Comparison of ENCODE assay signal across 8 cellular contexts in genomic region chr17:62653002-62653830, GRCh38. TPM values are rescaled to one million over a fixed set of nuclear protein-coding genes. Genes with fewer than 3 reads are reported as not detected.
DNase-seq lines count a peak whose midpoint lies in the region; ATAC-seq and TF ChIP-seq lines count a peak whose summit lies in the region.

No MANE protein-coding gene starts in this region.

- TF ChIP-seq CTCF in HEK293 (tag by site-specific recombination; IDR thresholded peaks at IDR 0.05) (no peak), SU-DHL-6 (IDR thresholded peaks at IDR 0.05; ENCODE audit: insufficient read depth, low read length, poor library complexity, severe bottlenecking) (no peak), hepatocyte (IDR thresholded peaks at IDR 0.05; ENCODE audit: poor library complexity) (peak; percentile 4), sigmoid colon (IDR thresholded peaks at IDR 0.05) (no peak)

- no peaks in the 10 kb centered on the region for H3K79me2 ChIP-seq in SU-DHL-6 (ENCODE audit: insufficient read depth, low read length)
- H3K79me2 ChIP-seq in hepatocyte: peaks cover 6% of the 10 kb centered on the region

- peak overlapping the region; percentile 84 for H3K27ac ChIP-seq in HEK293 (ENCODE audit: extremely low read depth, low read depth, low read length)
- H3K27ac ChIP-seq in SU-DHL-6 (ENCODE audit: low read depth, low read length): no peak overlapping the region
- peak overlapping the region; percentile 48 for H3K27ac ChIP-seq in hepatocyte
- peak overlapping the region; percentile 39 to 66 (median 62) for H3K27ac ChIP-seq in sigmoid colon

- no peaks in the 10 kb centered on the region for H3K9me3 Mint-ChIP-seq in activated naive CD8-positive, alpha-beta T cell treated with anti-CD3 and anti-CD28 coated beads, Interleukin-2, amount 10 ng/mL, durations not matched to agents 7 days and 5 days

- intact Hi-C loops in sigmoid colon (cut with DNase I): no loop called here

- peak; percentile 93 for ATAC-seq in activated naive CD8-positive, alpha-beta T cell treated with anti-CD3 and anti-CD28 coated beads, Interleukin-2, amount 10 ng/mL, durations not matched to agents 7 days and 5 days (ENCODE audit: low read depth)

- peak overlapping the region; percentile 47 for H2AFZ ChIP-seq in SU-DHL-6 (ENCODE audit: low read depth, low read length, severe bottlenecking)
- H2AFZ ChIP-seq in hepatocyte: peak overlapping the region; percentile 56

- H3K4me1 ChIP-seq in ES-I3 (ENCODE audit: insufficient read depth, low read length): peaks cover 19% of the 10 kb centered on the region; the same call in 1 of the 2 replicates
- H3K4me1 ChIP-seq in HEK293 (ENCODE audit: control insufficient read depth, insufficient read depth, low read length): peaks cover 9% of the 10 kb centered on the region
- peaks cover 28% of the 10 kb centered on the region for H3K4me1 ChIP-seq in hepatocyte (ENCODE audit: insufficient read depth)
- peaks cover 0 to 29% (median 26%) of the 10 kb centered on the region in 4 donors for H3K4me1 ChIP-seq in sigmoid colon

- no peak for TF ChIP-seq EP300 in sigmoid colon (IDR thresholded peaks at IDR 0.05)

- no peaks in the 10 kb centered on the region for H3K36me3 Mint-ChIP-seq in activated naive CD8-positive, alpha-beta T cell treated with anti-CD3 and anti-CD28 coated beads, Interleukin-2, amount 10 ng/mL, durations not matched to agents 7 days and 5 days

- H3K4me1 Mint-ChIP-seq in activated naive CD8-positive, alpha-beta T cell treated with anti-CD3 and anti-CD28 coated beads, Interleukin-2, amount 10 ng/mL, durations not matched to agents 7 days and 5 days: peaks cover 18% of the 10 kb centered on the region

- POLR2A ChIA-PET in HEK293 (lab: Yijun Ruan, JAX): interaction anchor here (1.0 kb wide), 1 partner anchor 22 kb away, joined by 3 read pairs; no protein-coding TSS in a partner anchor
- POLR2A ChIA-PET in activated naive CD8-positive, alpha-beta T cell treated with anti-CD3 and anti-CD28 coated beads, Interleukin-2, amount 10 ng/mL, durations not matched to agents 7 days and 5 days (lab: Charles Lee): interaction anchor here (1.0 kb wide), 1 partner anchor 12 kb away, joined by 3 read pairs; no protein-coding TSS in a partner anchor

- H3K4me3 ChIP-seq in HEK293 (ENCODE audit: low read depth, low read length): peak overlapping the region; percentile 27
- no peak overlapping the region for H3K4me3 ChIP-seq in SU-DHL-6 (ENCODE audit: insufficient read depth, low read length, poor library complexity, severe bottlenecking)
- peak overlapping the region; percentile 42 for H3K4me3 ChIP-seq in hepatocyte
- H3K4me3 ChIP-seq in sigmoid colon: peak overlapping the region; percentile 8 to 55 (median 41)

- WGBS in hepatocyte (ENCODE audit: low lambda C conversion rate, missing lambda C conversion rate): 8% methylated on average over 21 of the region's 30 CpGs
- WGBS in sigmoid colon, 2 donors: 2 to 4% methylated on average over 30 of the region's 30 CpGs

- H3K27ac Mint-ChIP-seq in activated naive CD8-positive, alpha-beta T cell treated with anti-CD3 and anti-CD28 coated beads, Interleukin-2, amount 10 ng/mL, durations not matched to agents 7 days and 5 days: no peak overlapping the region

- peaks cover 47% of the 10 kb centered on the region for H3K27me3 Mint-ChIP-seq in activated naive CD8-positive, alpha-beta T cell treated with anti-CD3 and anti-CD28 coated beads, Interleukin-2, amount 10 ng/mL, durations not matched to agents 7 days and 5 days

- H4K20me1 ChIP-seq in SU-DHL-6 (ENCODE audit: low read depth, low read length) (no peaks in the 10 kb centered on the region), hepatocyte (ENCODE audit: insufficient read depth, poor library complexity, severe bottlenecking) (peaks cover 13% of the 10 kb centered on the region)

- H3K36me3 ChIP-seq in ES-I3 (ENCODE audit: insufficient read depth, low read length) (no peaks in the 10 kb centered on the region), HEK293 (ENCODE audit: control insufficient read depth in 2 of 2, insufficient read depth in 1 of 2, low read length in 2 of 2) (peaks cover 0 to 10% of the 10 kb centered on the region in 2 experiments; a peak in 1 of 3 replicates), SU-DHL-6 (ENCODE audit: low read length) (no peaks in the 10 kb centered on the region), hepatocyte (replicated peaks; ENCODE audit: insufficient read depth, low read depth) (no peaks in the 10 kb centered on the region), sigmoid colon (no peaks in the 10 kb centered on the region)

- no peak for TF ChIP-seq POLR2A in sigmoid colon (IDR thresholded peaks at IDR 0.05)

- H3F3A ChIP-seq in SU-DHL-6 (ENCODE audit: insufficient read depth): no peaks in the 10 kb centered on the region

- DNase-seq in MV-4-11 (lab: John Stamatoyannopoulos, UW): peak; percentile 78
- peak; percentile 73 for DNase-seq in activated naive CD8-positive, alpha-beta T cell treated with anti-CD3 and anti-CD28 coated beads, Interleukin-2, amount 10 ng/mL, durations not matched to agents 7 days and 5 days
- peak; percentile 60 for DNase-seq in hepatocyte (ENCODE audit: low spot score)
- peak; percentile 81 for DNase-seq in sigmoid colon
- no peak for DNase-seq in amniotic stem cell (lab: John Stamatoyannopoulos, UW)

- no peaks in the 10 kb centered on the region for H3K9me2 ChIP-seq in SU-DHL-6 (replicated peaks; ENCODE audit: insufficient read depth, low read length)
- no peaks in the 10 kb centered on the region for H3K9me2 ChIP-seq in hepatocyte (replicated peaks; ENCODE audit: insufficient read depth)

- H3K4me2 ChIP-seq in SU-DHL-6 (ENCODE audit: low read depth, low read length, poor library complexity, severe bottlenecking): peak overlapping the region; percentile 39
- peak overlapping the region; percentile 95 for H3K4me2 ChIP-seq in hepatocyte

- no peaks in the 10 kb centered on the region for H3K9me3 ChIP-seq in ES-I3 (ENCODE audit: control insufficient read depth, insufficient read depth, low read length)
- H3K9me3 ChIP-seq in HEK293 (ENCODE audit: control insufficient read depth, insufficient read depth, low read depth, low read length): no peaks in the 10 kb centered on the region
- H3K9me3 ChIP-seq in SU-DHL-6 (ENCODE audit: insufficient read depth, low read length): no peaks in the 10 kb centered on the region
- H3K9me3 ChIP-seq in hepatocyte (ENCODE audit: low read depth): no peaks in the 10 kb centered on the region
- H3K9me3 ChIP-seq in sigmoid colon: no peaks in the 10 kb centered on the region

- H3K27me3 ChIP-seq in SU-DHL-6 (ENCODE audit: low read length): no peaks in the 10 kb centered on the region; the same call in 1 of the 2 replicates
- H3K27me3 ChIP-seq in hepatocyte: no peaks in the 10 kb centered on the region
- peaks cover 0 to 18% (median 17%) of the 10 kb centered on the region in 3 donors for H3K27me3 ChIP-seq in sigmoid colon

- H3K4me3 Mint-ChIP-seq in activated naive CD8-positive, alpha-beta T cell treated with anti-CD3 and anti-CD28 coated beads, Interleukin-2, amount 10 ng/mL, durations not matched to agents 7 days and 5 days: peak overlapping the region; percentile 80

- H3K9ac ChIP-seq in ES-I3 (ENCODE audit: low read depth, low read length): peak overlapping the region; percentile 88
- no peak overlapping the region for H3K9ac ChIP-seq in SU-DHL-6 (ENCODE audit: low read length)

- CTCF ChIA-PET in HEK293 (lab: Yijun Ruan, JAX): interaction anchor here (1.5 kb wide), 1 partner anchor 19 kb away, joined by 3 read pairs; no protein-coding TSS in a partner anchor

TF ChIP-seq in HEK293, 187 proteins besides CTCF, POLR2A, EP300 and RAD21 (continues in another document):
- TF ChIP-seq ZNF174 (tag by site-specific recombination; IDR thresholded peaks at IDR 0.05): no peak
- peak; percentile 75 for TF ChIP-seq SP3 (tag by site-specific recombination; IDR thresholded peaks at IDR 0.05)
- TF ChIP-seq ZSCAN23 (tag by site-specific recombination; IDR thresholded peaks at IDR 0.05): no peak
- peak; percentile 36; the same call in 1 of the 2 replicates for TF ChIP-seq ZNF366 (tag by site-specific recombination; conservative IDR thresholded peaks at IDR 0.05)
- TF ChIP-seq ZNF830 (tag by site-specific recombination; IDR thresholded peaks at IDR 0.05; ENCODE audit: low read depth): no peak
- TF ChIP-seq KLF1 (tag by site-specific recombination; IDR thresholded peaks at IDR 0.05): peak; percentile 64
- TF ChIP-seq ZFP41 (tag by site-specific recombination; IDR thresholded peaks at IDR 0.05; ENCODE audit: borderline replicate concordance): no peak
- TF ChIP-seq, protein P1, sequence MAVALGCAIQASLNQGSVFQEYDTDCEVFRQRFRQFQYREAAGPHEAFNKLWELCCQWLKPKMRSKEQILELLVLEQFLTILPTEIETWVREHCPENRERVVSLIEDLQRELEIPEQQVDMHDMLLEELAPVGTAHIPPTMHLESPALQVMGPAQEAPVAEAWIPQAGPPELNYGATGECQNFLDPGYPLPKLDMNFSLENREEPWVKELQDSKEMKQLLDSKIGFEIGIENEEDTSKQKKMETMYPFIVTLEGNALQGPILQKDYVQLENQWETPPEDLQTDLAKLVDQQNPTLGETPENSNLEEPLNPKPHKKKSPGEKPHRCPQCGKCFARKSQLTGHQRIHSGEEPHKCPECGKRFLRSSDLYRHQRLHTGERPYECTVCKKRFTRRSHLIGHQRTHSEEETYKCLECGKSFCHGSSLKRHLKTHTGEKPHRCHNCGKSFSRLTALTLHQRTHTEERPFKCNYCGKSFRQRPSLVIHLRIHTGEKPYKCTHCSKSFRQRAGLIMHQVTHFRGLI (tag by site-specific recombination; IDR thresholded peaks at IDR 0.05): no peak
- TF ChIP-seq ZNF610 (tag by site-specific recombination; IDR thresholded peaks at IDR 0.05; ENCODE audit: borderline replicate concordance): 0 out of 2 replicates have a peak, but pooled peaks have one; percentile 22
- TF ChIP-seq AEBP2 (tag by site-specific recombination; IDR thresholded peaks at IDR 0.05; ENCODE audit: borderline replicate concordance): no peak
- no peak for TF ChIP-seq ZNF701 (tag by site-specific recombination; IDR thresholded peaks at IDR 0.05)

RNA-seq across cellular contexts. Expression of gene MRC2, which starts 25.7 kb away (rescaled TPM):
- total RNA-seq in activated naive CD8-positive, alpha-beta T cell treated with anti-CD3 and anti-CD28 coated beads, Interleukin-2, amount 10 ng/mL, durations not matched to agents 7 days and 5 days: 1 to 10 TPM; 1.6 to 2.4 TPM
- total RNA-seq in hepatocyte: 58.4 and 104 TPM in 2 replicates
- polyA plus RNA-seq in hepatocyte: 121 and 123 TPM in 2 replicates
- total RNA-seq in sigmoid colon: 10 to 100 TPM; 19.6 to 94.4 (median 29.1) TPM
- 1 to 10 TPM; 2.5 to 6.9 (median 3.0) TPM for polyA plus RNA-seq in sigmoid colon

Comparison
In these comparisons a context has a peak if more than half of its experiments do, and no peak if none do; other contexts are left out.
1. RNA of gene MRC2, which starts 25.7 kb away (total RNA-seq): 58.4 to 104 TPM in hepatocyte and 19.6 to 94.4 TPM in sigmoid colon; 1.6 to 2.4 TPM in activated naive CD8-positive, alpha-beta T cell treated with anti-CD3 and anti-CD28 coated beads, Interleukin-2, amount 10 ng/mL, durations not matched to agents 7 days and 5 days; every median in the first group is over 4 times any median in the second.